In the genomic region with DNA sequence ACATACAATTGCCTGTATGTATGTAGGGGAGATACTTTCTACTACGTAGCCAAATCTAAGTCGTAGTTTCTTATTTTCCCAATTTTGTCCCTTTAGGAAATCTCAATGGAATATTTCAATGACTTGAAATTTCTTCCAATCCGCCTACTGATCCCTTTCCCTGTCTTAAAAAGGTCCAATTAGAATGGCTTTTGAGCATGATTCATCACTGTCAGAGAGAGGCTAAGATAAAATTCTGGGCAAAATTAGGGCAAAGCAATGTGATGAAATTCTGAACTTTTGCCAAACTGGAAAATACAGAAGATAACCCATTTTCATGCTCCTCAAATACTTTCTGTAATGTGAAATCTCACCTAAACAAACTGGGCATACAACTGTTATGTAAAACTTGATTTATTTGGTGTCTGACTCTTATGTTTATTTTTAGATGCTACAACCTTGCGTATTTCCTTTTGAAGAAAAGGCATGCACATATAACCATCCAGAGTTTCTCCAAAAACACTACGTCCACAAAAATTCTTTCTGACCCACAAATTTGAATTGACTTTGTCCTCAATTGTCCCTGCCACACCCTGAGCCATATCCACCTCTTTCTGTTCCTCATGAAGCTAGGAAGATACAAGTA, we compare ENCODE assay signal across 1 cellular context.
TF ChIP-seq lines count a peak whose summit lies in the region.

No MANE protein-coding gene starts in this region.

TF ChIP-seq in SK-N-SH treated with all-trans-retinoic acid at 6 μM for 48 hours, 23 proteins besides CTCF, POLR2A, EP300 and RAD21 (continued from another document):
- TF ChIP-seq, protein P1, sequence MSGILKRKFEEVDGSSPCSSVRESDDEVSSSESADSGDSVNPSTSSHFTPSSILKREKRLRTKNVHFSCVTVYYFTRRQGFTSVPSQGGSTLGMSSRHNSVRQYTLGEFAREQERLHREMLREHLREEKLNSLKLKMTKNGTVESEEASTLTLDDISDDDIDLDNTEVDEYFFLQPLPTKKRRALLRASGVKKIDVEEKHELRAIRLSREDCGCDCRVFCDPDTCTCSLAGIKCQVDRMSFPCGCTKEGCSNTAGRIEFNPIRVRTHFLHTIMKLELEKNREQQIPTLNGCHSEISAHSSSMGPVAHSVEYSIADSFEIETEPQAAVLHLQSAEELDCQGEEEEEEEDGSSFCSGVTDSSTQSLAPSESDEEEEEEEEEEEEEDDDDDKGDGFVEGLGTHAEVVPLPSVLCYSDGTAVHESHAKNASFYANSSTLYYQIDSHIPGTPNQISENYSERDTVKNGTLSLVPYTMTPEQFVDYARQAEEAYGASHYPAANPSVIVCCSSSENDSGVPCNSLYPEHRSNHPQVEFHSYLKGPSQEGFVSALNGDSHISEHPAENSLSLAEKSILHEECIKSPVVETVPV (CRISPR knock-in tag; IDR thresholded peaks at IDR 0.05) = no peak
- no peak for TF ChIP-seq ZNF8 (CRISPR knock-in tag; IDR thresholded peaks at IDR 0.05)
- TF ChIP-seq ZFP30 (CRISPR knock-in tag; IDR thresholded peaks at IDR 0.05) = no peak
- TF ChIP-seq, protein P2, sequence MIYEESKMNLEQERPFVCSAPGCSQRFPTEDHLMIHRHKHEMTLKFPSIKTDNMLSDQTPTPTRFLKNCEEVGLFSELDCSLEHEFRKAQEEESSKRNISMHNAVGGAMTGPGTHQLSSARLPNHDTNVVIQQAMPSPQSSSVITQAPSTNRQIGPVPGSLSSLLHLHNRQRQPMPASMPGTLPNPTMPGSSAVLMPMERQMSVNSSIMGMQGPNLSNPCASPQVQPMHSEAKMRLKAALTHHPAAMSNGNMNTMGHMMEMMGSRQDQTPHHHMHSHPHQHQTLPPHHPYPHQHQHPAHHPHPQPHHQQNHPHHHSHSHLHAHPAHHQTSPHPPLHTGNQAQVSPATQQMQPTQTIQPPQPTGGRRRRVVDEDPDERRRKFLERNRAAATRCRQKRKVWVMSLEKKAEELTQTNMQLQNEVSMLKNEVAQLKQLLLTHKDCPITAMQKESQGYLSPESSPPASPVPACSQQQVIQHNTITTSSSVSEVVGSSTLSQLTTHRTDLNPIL (CRISPR knock-in tag; IDR thresholded peaks at IDR 0.05; ENCODE audit: low read depth) = no peak
- TF ChIP-seq TOX (CRISPR knock-in tag; IDR thresholded peaks at IDR 0.05; ENCODE audit: borderline replicate concordance) = no peak
- no peak for TF ChIP-seq RARB (CRISPR knock-in tag; IDR thresholded peaks at IDR 0.05)
